7 cellular contexts compared by ENCODE assay signal in the genomic region with DNA sequence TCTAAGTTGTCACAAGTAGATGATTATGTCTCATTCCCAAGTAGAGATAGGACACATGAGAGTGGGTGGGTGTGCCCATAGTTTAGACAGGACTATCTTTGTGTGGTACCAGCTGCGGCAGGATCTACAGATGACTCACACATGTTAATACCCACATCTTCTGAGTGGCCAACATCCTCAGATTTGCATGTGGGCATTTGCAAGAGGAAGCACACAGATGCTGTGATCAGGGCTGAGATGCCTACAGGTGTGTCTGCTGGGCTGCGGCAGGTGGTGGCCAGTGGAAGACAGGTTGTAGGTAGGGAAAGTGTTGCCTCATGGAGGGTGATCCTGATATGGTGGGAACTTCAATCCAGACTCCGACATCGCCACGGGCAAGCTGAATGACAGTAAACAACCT. TPM values are rescaled to one million over a fixed set of nuclear protein-coding genes. Genes with fewer than 3 reads are reported as not detected.
DNase-seq lines count a peak whose midpoint lies in the region; ATAC-seq and TF ChIP-seq lines count a peak whose summit lies in the region.

No MANE protein-coding gene starts in this region.

- intact Hi-C loops in PC-9 (cut with micrococcal nuclease; ENCODE audit: unreplicated experiment) (no loop called here), A673 (cut with micrococcal nuclease; ENCODE audit: unreplicated experiment) (no loop called here)

- BruUV-seq in PC-9 (replicated peaks; lab: Mats Ljungman, UMichigan), result no TSS peak
- BruUV-seq in A673 (replicated peaks; lab: Mats Ljungman, UMichigan), result no TSS peak

- no peaks in the 10 kb centered on the region for H3K27me3 Mint-ChIP-seq in T-helper 17 cell

- POLR2A ChIA-PET in PC-9 (lab: Charles Lee; ENCODE audit: unreplicated experiment), result interaction anchor here (0.5 kb wide), 1 partner anchor 653 kb away, joined by 9 read pairs; no protein-coding TSS in a partner anchor
- POLR2A ChIA-PET in A673 (lab: Charles Lee; ENCODE audit: low non-redundant PET), result no interaction called here

- peak overlapping the region; percentile 92 for H3K27ac Mint-ChIP-seq in T-helper 17 cell

- peaks cover 30% of the 10 kb centered on the region for H3K4me1 Mint-ChIP-seq in T-helper 17 cell

- peaks cover 4% of the 10 kb centered on the region; the same call in 1 of the 2 replicates for H3K9me2 ChIP-seq in PC-9 (ENCODE audit: insufficient read depth)

- peaks cover 4% of the 10 kb centered on the region for H3F3A ChIP-seq in PC-9 (ENCODE audit: insufficient read depth, low read depth)

- TF ChIP-seq CTCF in parathyroid adenoma (IDR thresholded peaks at IDR 0.05) (no peak), PC-9 (conservative IDR thresholded peaks at IDR 0.05) (no peak), A673 (conservative IDR thresholded peaks at IDR 0.05; ENCODE audit: low read depth, low read length) (no peak)

- peaks cover 23% of the 10 kb centered on the region for H3K4me1 ChIP-seq in parathyroid adenoma
- H3K4me1 ChIP-seq in PC-9 (replicated peaks; ENCODE audit: insufficient read depth), result peaks cover 30% of the 10 kb centered on the region
- H3K4me1 ChIP-seq in A673 (ENCODE audit: insufficient read depth, low read length, poor library complexity, severe bottlenecking), result peaks cover 44% of the 10 kb centered on the region

- H3K27me3 ChIP-seq in parathyroid adenoma (ENCODE audit: control insufficient read depth, insufficient read depth, low read length), result no peaks in the 10 kb centered on the region
- H3K27me3 ChIP-seq in PC-9 (ENCODE audit: insufficient read depth, low read depth), result no peaks in the 10 kb centered on the region
- no peaks in the 10 kb centered on the region for H3K27me3 ChIP-seq in A673 (replicated peaks; ENCODE audit: insufficient read depth, low read depth, low read length, poor library complexity)

- DNase-seq in T-helper 17 cell (no peak), PC-9 (no peak), A673 (ENCODE audit: low spot score) (no peak), DMS79 (lab: John Stamatoyannopoulos, UW) (no peak)

- ATAC-seq in GM19023 (IDR thresholded peaks at IDR 0.05; ENCODE audit: unreplicated experiment) (peak; percentile 70), HG02884 (IDR thresholded peaks at IDR 0.05; ENCODE audit: unreplicated experiment) (peak; percentile 47), T-helper 17 cell (peak; percentile 60)

- H3K9ac ChIP-seq in parathyroid adenoma, result no peak overlapping the region

- H3K4me3 Mint-ChIP-seq in T-helper 17 cell, result peak overlapping the region; percentile 90

- H3K27ac ChIP-seq in parathyroid adenoma, result no peak overlapping the region
- H3K27ac ChIP-seq in PC-9, result no peak overlapping the region
- H3K27ac ChIP-seq in A673 (ENCODE audit: low read depth, low read length, poor library complexity, severe bottlenecking), result no peak overlapping the region

- no peaks in the 10 kb centered on the region for H3K36me3 ChIP-seq in parathyroid adenoma (ENCODE audit: control insufficient read depth, insufficient read depth, low read length)
- no peaks in the 10 kb centered on the region for H3K36me3 ChIP-seq in PC-9 (ENCODE audit: low read depth)
- no peaks in the 10 kb centered on the region for H3K36me3 ChIP-seq in A673 (ENCODE audit: insufficient read depth, low read length, poor library complexity, severe bottlenecking)

- H3K4me3 ChIP-seq in parathyroid adenoma (ENCODE audit: low read depth, low read length) (no peak overlapping the region), PC-9 (no peak overlapping the region), A673 (ENCODE audit: low read depth, low read length, poor library complexity, severe bottlenecking) (no peak overlapping the region)

- H3K36me3 Mint-ChIP-seq in T-helper 17 cell (ENCODE audit: low read depth), result no peaks in the 10 kb centered on the region

- no peaks in the 10 kb centered on the region for H4K20me1 ChIP-seq in PC-9 (ENCODE audit: insufficient read depth)

- H3K79me2 ChIP-seq in parathyroid adenoma, result peaks cover 72% of the 10 kb centered on the region
- peaks cover 84% of the 10 kb centered on the region for H3K79me2 ChIP-seq in PC-9 (ENCODE audit: low read depth)

- H2AFZ ChIP-seq in parathyroid adenoma, result no peak overlapping the region
- no peak overlapping the region for H2AFZ ChIP-seq in PC-9

- CTCF ChIA-PET in PC-9 (lab: Charles Lee), result no interaction called here
- CTCF ChIA-PET in A673 (lab: Charles Lee), result no interaction called here

- H3K9me3 ChIP-seq in T-helper 17 cell (ENCODE audit: control insufficient read depth, low read length, poor library complexity, severe bottlenecking), result no peaks in the 10 kb centered on the region
- no peaks in the 10 kb centered on the region for H3K9me3 ChIP-seq in parathyroid adenoma (ENCODE audit: control insufficient read depth, low read length)
- H3K9me3 ChIP-seq in PC-9 (ENCODE audit: insufficient read depth, low read depth), result no peaks in the 10 kb centered on the region
- no peaks in the 10 kb centered on the region for H3K9me3 ChIP-seq in A673 (ENCODE audit: low read depth, low read length, poor library complexity, severe bottlenecking)

- H3K4me2 ChIP-seq in parathyroid adenoma (ENCODE audit: low read length) (peak overlapping the region; percentile 27), PC-9 (no peak overlapping the region)

RNA-seq across cellular contexts. Expression of gene UTRN, which starts 50.8 kb away (rescaled TPM):
- total RNA-seq in T-helper 17 cell (100 to 1,000 TPM; 207 to 232 TPM), PC-9 (2021) (108 and 125 TPM in 2 replicates), A673 (2021) (75.2 and 82.8 TPM in 2 replicates)
